In the genomic region with DNA sequence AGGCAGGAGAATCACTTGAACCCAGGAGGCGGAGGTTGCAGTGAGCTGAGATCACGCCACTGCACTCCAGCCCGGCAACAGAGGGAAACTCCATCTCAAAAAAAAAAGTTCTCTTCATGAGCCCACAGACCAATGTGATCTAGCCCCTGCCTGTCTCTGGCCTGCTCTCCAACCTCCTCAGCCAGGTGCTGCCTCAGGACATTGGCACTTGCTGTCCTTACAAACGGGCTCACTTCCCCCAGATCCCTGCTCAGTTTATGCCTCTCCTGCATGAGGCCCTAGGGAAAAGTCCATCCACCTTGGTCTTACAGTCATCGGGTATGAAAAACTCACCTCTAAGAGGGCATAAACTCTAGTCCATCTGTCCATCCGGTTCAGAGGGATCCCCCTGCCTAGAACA, we compare ENCODE assay signal across 1 cellular context.
TF ChIP-seq lines count a peak whose summit lies in the region.

No MANE protein-coding gene starts in this region.

TF ChIP-seq in HepG2, 621 proteins besides CTCF, POLR2A, EP300 and RAD21:
- TF ChIP-seq MEIS1 (CRISPR knock-in tag; IDR thresholded peaks at IDR 0.05; ENCODE audit: borderline replicate concordance): no peak
- peak; percentile 34; the same call in 1 of the 2 replicates for TF ChIP-seq ZMYM3 (CRISPR knock-in tag; IDR thresholded peaks at IDR 0.05)
